In genomic region chr6:30716879-30717128, GRCh38 we compare ENCODE assay signal across 1 cellular context.
TF ChIP-seq lines count a peak whose summit lies in the region.

No MANE protein-coding gene starts in this region.

TF ChIP-seq in K562, 482 proteins besides CTCF, POLR2A, EP300 and RAD21 (continues in another document):
- TF ChIP-seq HDAC6 (IDR thresholded peaks at IDR 0.05; ENCODE audit: low read depth, low read length) (no peak), ADNP (tag; IDR thresholded peaks at IDR 0.05) (no peak), PHB (CRISPR knock-in tag; IDR thresholded peaks at IDR 0.05) (peak; percentile 86), TAF7 (tag; IDR thresholded peaks at IDR 0.05) (peak; percentile 70; the same call in 1 of the 2 replicates), LEF1 (IDR thresholded peaks at IDR 0.05) (no peak), NFYB (IDR thresholded peaks at IDR 0.05; ENCODE audit: extremely low read depth, insufficient read length) (no peak), ZNF766 (CRISPR knock-in tag; conservative IDR thresholded peaks at IDR 0.05) (no peak), ZNF79 (CRISPR knock-in tag; IDR thresholded peaks at IDR 0.05; ENCODE audit: low read depth) (no peak), POLR2G (IDR thresholded peaks at IDR 0.05; ENCODE audit: low read depth, low read length) (no peak), ZBTB40 (IDR thresholded peaks at IDR 0.05) (no peak), ZBTB40 (CRISPR knock-in tag; IDR thresholded peaks at IDR 0.05) (no peak), ZNF165 (CRISPR knock-in tag; IDR thresholded peaks at IDR 0.05; ENCODE audit: borderline replicate concordance) (no peak), ETV1 (tag; conservative IDR thresholded peaks at IDR 0.05; ENCODE audit: low read depth) (peak; percentile 25; the same call in 1 of the 2 replicates), DPF2 (IDR thresholded peaks at IDR 0.05) (no peak), HNRNPLL (IDR thresholded peaks at IDR 0.05; ENCODE audit: low read depth, low read length, poor library complexity, severe bottlenecking) (no peak), NFIC (IDR thresholded peaks at IDR 0.05) (peak; percentile 88), GATAD2A (IDR thresholded peaks at IDR 0.05) (peak; percentile 58; the same call in 1 of the 2 replicates), RHOXF2B (CRISPR knock-in tag; conservative IDR thresholded peaks at IDR 0.05) (no peak), NFRKB (IDR thresholded peaks at IDR 0.05; ENCODE audit: low read depth) (peak; percentile 99), TOE1 (IDR thresholded peaks at IDR 0.05; ENCODE audit: borderline replicate concordance) (0 out of 2 replicates have a peak, but pooled peaks have one; percentile 10), TOE1 (CRISPR knock-in tag; IDR thresholded peaks at IDR 0.05; ENCODE audit: borderline replicate concordance, low read depth) (no peak), ZBTB9 (CRISPR knock-in tag; IDR thresholded peaks at IDR 0.05) (0 out of 2 replicates have a peak, but pooled peaks have one; percentile 48), HMGXB4 (CRISPR knock-in tag; IDR thresholded peaks at IDR 0.05) (peak; percentile 21; the same call in 1 of the 2 replicates), SRSF3 (IDR thresholded peaks at IDR 0.05; ENCODE audit: insufficient read depth, low read length) (0 out of 2 replicates have a peak, but pooled peaks have one; percentile 57), SMC3 (conservative IDR thresholded peaks at IDR 0.05; ENCODE audit: insufficient read depth, low read depth, low read length) (no peak), TRIM25 (IDR thresholded peaks at IDR 0.05; ENCODE audit: borderline replicate concordance) (peak; percentile 69; the same call in 1 of the 2 replicates), HDAC1 (IDR thresholded peaks at IDR 0.05) (peak in 1 of 2 experiments; percentile 21; a peak in 1 of 4 replicates), TEAD1 (CRISPR knock-in tag; IDR thresholded peaks at IDR 0.05) (peak in 1 of 2 experiments; percentile 32; a peak in 2 of 4 replicates), U2AF1 (optimal IDR thresholded peaks at IDR 0.05; ENCODE audit: low read depth, low read length) (peak; percentile 6), ZNF146 (CRISPR knock-in tag; IDR thresholded peaks at IDR 0.05; ENCODE audit: unreplicated experiment) (no peak), HLTF (IDR thresholded peaks at IDR 0.05) (peak; percentile 46; the same call in 1 of the 2 replicates), FOXO4 (CRISPR knock-in tag; IDR thresholded peaks at IDR 0.05) (0 out of 2 replicates have a peak, but pooled peaks have one; percentile 55), CTCFL (IDR thresholded peaks at IDR 0.05; ENCODE audit: borderline replicate concordance, insufficient read depth, low read depth, low read length, poor library complexity, severe bottlenecking) (no peak), NCOR1 (IDR thresholded peaks at IDR 0.05) (0 out of 2 replicates have a peak, but pooled peaks have one; percentile 26), HDAC8 (tag; IDR thresholded peaks at IDR 0.05) (peak; percentile 71; the same call in 1 of the 2 replicates), SUPT5H (IDR thresholded peaks at IDR 0.05) (peak; percentile 49), ZBTB17 (CRISPR knock-in tag; IDR thresholded peaks at IDR 0.05) (0 out of 2 replicates have a peak, but pooled peaks have one; percentile 13), LARP7 (IDR thresholded peaks at IDR 0.05) (peak; percentile 74; the same call in 1 of the 2 replicates), TAF9B (IDR thresholded peaks at IDR 0.05; ENCODE audit: partially characterized antibody) (peak; percentile 12), MAFK (IDR thresholded peaks at IDR 0.05; ENCODE audit: low read length) (no peak), FOXK1 (CRISPR knock-in tag; IDR thresholded peaks at IDR 0.05; ENCODE audit: borderline replicate concordance) (peak; percentile 17; the same call in 1 of the 2 replicates), ZKSCAN1 (IDR thresholded peaks at IDR 0.05; ENCODE audit: low read depth, low read length) (no peak), HMBOX1 (IDR thresholded peaks at IDR 0.05) (no peak), EGR1 (conservative IDR thresholded peaks at IDR 0.05) (no peak), MYC (IDR thresholded peaks at IDR 0.05; ENCODE audit: low read depth, low read length) (no peak), MYC (CRISPR knock-in tag; IDR thresholded peaks at IDR 0.05; ENCODE audit: borderline replicate concordance, low read depth) (peak; percentile 91)
